In the genomic region with DNA sequence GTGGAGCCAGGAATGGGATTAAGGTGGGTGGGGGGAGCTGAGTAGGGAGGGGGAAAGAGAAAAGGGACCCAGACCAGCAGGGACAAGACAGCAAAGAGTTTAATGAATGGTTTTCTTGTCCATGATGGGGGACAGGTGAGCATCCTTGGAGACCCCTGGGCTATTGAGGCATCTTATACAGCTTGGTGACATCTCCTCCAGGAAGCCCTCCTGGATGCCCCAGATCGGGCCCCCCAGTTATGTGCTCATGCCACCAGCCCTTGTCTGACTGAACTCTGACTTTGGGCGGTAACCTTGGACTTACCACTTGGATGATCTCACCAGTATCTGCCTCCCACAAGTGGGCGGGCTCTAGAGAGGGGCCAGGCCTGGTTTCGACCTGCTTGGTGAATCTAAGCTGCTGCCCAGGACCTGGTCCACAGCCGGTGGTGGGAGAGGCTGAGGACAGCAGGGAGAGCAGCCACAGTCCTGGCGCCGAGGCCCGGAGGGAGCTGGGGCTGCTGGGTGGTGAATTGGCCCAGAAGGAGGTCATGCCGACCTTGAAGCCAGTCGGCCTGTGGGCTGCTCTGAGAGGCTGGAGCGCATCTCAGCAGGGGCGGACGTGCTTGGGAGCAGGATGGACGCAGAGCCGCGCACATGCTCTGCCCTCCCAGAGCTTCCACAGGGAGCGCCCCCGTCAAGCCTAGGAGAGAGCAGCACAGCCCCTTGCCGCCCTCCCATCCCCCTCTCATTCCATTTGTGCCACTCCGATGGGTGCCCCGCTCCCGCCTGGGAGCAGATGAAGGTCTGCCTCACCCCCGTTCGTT, we compare ENCODE assay signal across 1 cellular context.
TF ChIP-seq lines count a peak whose summit lies in the region.

No MANE protein-coding gene starts in this region.

TF ChIP-seq in GM23338, 12 proteins besides CTCF, POLR2A, EP300 and RAD21 (continued from another document):
- TF ChIP-seq, protein P1, sequence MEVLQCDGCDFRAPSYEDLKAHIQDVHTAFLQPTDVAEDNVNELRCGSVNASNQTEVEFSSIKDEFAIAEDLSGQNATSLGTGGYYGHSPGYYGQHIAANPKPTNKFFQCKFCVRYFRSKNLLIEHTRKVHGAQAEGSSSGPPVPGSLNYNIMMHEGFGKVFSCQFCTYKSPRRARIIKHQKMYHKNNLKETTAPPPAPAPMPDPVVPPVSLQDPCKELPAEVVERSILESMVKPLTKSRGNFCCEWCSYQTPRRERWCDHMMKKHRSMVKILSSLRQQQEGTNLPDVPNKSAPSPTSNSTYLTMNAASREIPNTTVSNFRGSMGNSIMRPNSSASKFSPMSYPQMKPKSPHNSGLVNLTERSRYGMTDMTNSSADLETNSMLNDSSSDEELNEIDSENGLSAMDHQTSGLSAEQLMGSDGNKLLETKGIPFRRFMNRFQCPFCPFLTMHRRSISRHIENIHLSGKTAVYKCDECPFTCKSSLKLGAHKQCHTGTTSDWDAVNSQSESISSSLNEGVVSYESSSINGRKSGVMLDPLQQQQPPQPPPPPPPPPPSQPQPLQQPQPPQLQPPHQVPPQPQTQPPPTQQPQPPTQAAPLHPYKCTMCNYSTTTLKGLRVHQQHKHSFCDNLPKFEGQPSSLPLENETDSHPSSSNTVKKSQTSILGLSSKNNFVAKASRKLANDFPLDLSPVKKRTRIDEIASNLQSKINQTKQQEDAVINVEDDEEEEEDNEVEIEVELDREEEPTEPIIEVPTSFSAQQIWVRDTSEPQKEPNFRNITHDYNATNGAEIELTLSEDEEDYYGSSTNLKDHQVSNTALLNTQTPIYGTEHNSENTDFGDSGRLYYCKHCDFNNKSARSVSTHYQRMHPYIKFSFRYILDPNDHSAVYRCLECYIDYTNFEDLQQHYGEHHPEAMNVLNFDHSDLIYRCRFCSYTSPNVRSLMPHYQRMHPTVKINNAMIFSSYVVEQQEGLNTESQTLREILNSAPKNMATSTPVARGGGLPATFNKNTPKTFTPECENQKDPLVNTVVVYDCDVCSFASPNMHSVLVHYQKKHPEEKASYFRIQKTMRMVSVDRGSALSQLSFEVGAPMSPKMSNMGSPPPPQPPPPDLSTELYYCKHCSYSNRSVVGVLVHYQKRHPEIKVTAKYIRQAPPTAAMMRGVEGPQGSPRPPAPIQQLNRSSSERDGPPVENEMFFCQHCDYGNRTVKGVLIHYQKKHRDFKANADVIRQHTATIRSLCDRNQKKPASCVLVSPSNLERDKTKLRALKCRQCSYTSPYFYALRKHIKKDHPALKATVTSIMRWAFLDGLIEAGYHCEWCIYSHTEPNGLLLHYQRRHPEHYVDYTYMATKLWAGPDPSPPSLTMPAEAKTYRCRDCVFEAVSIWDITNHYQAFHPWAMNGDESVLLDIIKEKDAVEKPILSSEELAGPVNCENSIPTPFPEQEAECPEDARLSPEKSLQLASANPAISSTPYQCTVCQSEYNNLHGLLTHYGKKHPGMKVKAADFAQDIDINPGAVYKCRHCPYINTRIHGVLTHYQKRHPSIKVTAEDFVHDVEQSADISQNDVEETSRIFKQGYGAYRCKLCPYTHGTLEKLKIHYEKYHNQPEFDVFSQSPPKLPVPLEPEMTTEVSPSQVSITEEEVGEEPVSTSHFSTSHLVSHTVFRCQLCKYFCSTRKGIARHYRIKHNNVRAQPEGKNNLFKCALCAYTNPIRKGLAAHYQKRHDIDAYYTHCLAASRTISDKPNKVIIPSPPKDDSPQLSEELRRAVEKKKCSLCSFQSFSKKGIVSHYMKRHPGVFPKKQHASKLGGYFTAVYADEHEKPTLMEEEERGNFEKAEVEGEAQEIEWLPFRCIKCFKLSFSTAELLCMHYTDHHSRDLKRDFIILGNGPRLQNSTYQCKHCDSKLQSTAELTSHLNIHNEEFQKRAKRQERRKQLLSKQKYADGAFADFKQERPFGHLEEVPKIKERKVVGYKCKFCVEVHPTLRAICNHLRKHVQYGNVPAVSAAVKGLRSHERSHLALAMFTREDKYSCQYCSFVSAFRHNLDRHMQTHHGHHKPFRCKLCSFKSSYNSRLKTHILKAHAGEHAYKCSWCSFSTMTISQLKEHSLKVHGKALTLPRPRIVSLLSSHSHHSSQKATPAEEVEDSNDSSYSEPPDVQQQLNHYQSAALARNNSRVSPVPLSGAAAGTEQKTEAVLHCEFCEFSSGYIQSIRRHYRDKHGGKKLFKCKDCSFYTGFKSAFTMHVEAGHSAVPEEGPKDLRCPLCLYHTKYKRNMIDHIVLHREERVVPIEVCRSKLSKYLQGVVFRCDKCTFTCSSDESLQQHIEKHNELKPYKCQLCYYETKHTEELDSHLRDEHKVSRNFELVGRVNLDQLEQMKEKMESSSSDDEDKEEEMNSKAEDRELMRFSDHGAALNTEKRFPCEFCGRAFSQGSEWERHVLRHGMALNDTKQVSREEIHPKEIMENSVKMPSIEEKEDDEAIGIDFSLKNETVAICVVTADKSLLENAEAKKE (CRISPR knock-in tag; IDR thresholded peaks at IDR 0.05), result no peak
- no peak for TF ChIP-seq EZH2phosphoT487 (IDR thresholded peaks at IDR 0.05; ENCODE audit: unreplicated experiment)
- no peak for TF ChIP-seq POLR2AphosphoS5 (IDR thresholded peaks at IDR 0.05; ENCODE audit: low read depth)
- no peak for TF ChIP-seq CREB1 (CRISPR knock-in tag; IDR thresholded peaks at IDR 0.05; ENCODE audit: low read depth)
- TF ChIP-seq ZNF331 (CRISPR knock-in tag; IDR thresholded peaks at IDR 0.05; ENCODE audit: low read depth), result no peak
- TF ChIP-seq NANOG (IDR thresholded peaks at IDR 0.05; ENCODE audit: borderline replicate concordance), result no peak
TF ChIP-seq in GM23338: peak in this region for 0.
